14 cellular contexts compared by ENCODE assay signal in genomic region chr7:142409471-142409870, GRCh38.
A peak's percentile ranks its signal among the peaks of the same experiment; 100 is the strongest.
DNase-seq lines count a peak whose midpoint lies in the region; ATAC-seq and TF ChIP-seq lines count a peak whose summit lies in the region.
"Had no signal": no experiment of that assay in that cellular context is flagged by ENCODE, and none has a peak within 500 bp of the region (broad histone marks: within the 10 kb centered on the region; RNA-seq: fewer than 3 reads in every experiment).

No MANE protein-coding gene starts in this region.

- no peaks in the 10 kb centered on the region for H3K9me2 ChIP-seq in Loucy (replicated peaks; ENCODE audit: low read depth, low read length)

- DNase-seq in EH (ENCODE audit: low read depth) (peak; percentile 31), T-helper 17 cell (no peak), thyroid gland (no peak), NCI-H146 (lab: John Stamatoyannopoulos, UW) (no peak), GF-D8 (lab: John Stamatoyannopoulos, UW) (no peak)
- no peak for DNase-seq in stimulated activated naive CD8-positive, alpha-beta T cell treated with anti-CD3 and anti-CD28 coated beads, Interleukin-15, amount 100 ng/mL, for 72 hours
- DNase-seq: BE2C; CD4-positive, alpha-beta memory T cell; DMS153; DMS79 treated with DMSO at 0.1 percent for 48 hours; HCEC 1CT had no signal

- H3K27ac ChIP-seq in thyroid gland: no peak overlapping the region
- H3K27ac ChIP-seq: C4-2B, HL-60 had no signal

- no peaks in the 10 kb centered on the region for H3K79me2 ChIP-seq in Loucy (ENCODE audit: insufficient read depth, low read length)

- H3K4me1 ChIP-seq in Loucy (ENCODE audit: insufficient read depth, low read length, poor library complexity, severe bottlenecking): peaks cover 41% of the 10 kb centered on the region
- no peaks in the 10 kb centered on the region for H3K4me1 ChIP-seq in thyroid gland
- H3K4me1 ChIP-seq: BE2C had no signal

- ATAC-seq in T-helper 17 cell: no peak
- no peak for ATAC-seq in stimulated activated naive CD8-positive, alpha-beta T cell treated with anti-CD3 and anti-CD28 coated beads, Interleukin-15, amount 100 ng/mL, for 72 hours

- intact Hi-C loops in thyroid gland (cut with DNase I): no loop called here

- peak overlapping the region; percentile 14 for H3K27ac Mint-ChIP-seq in T-helper 17 cell
- H3K27ac Mint-ChIP-seq in stimulated activated naive CD8-positive, alpha-beta T cell treated with anti-CD3 and anti-CD28 coated beads, Interleukin-15, amount 100 ng/mL, for 72 hours: peak overlapping the region in 1 of 2 donors; percentile 54
- H3K27ac Mint-ChIP-seq: CD4-positive, alpha-beta memory T cell had no signal

- no peak overlapping the region for H3K4me3 Mint-ChIP-seq in T-helper 17 cell
- H3K4me3 Mint-ChIP-seq in stimulated activated naive CD8-positive, alpha-beta T cell treated with anti-CD3 and anti-CD28 coated beads, Interleukin-15, amount 100 ng/mL, for 72 hours: no peak overlapping the region
- H3K4me3 Mint-ChIP-seq: CD4-positive, alpha-beta memory T cell had no signal

- H3K4me1 Mint-ChIP-seq in T-helper 17 cell: peaks cover 8% of the 10 kb centered on the region
- peaks cover 6% of the 10 kb centered on the region for H3K4me1 Mint-ChIP-seq in stimulated activated naive CD8-positive, alpha-beta T cell treated with anti-CD3 and anti-CD28 coated beads, Interleukin-15, amount 100 ng/mL, for 72 hours

- H3K27me3 Mint-ChIP-seq in T-helper 17 cell: peaks cover 10% of the 10 kb centered on the region
- H3K27me3 Mint-ChIP-seq in stimulated activated naive CD8-positive, alpha-beta T cell treated with anti-CD3 and anti-CD28 coated beads, Interleukin-15, amount 100 ng/mL, for 72 hours: no peaks in the 10 kb centered on the region
- H3K27me3 Mint-ChIP-seq: CD4-positive, alpha-beta memory T cell had no signal

- H3K9me3 ChIP-seq in Loucy (ENCODE audit: insufficient read depth, low read depth, low read length): no peaks in the 10 kb centered on the region
- H3K9me3 ChIP-seq in T-helper 17 cell (ENCODE audit: control insufficient read depth, low read length, poor library complexity, severe bottlenecking): no peaks in the 10 kb centered on the region
- H3K9me3 ChIP-seq in thyroid gland: no peaks in the 10 kb centered on the region
- H3K9me3 ChIP-seq: BE2C had no signal

- TF ChIP-seq CTCF in Loucy (conservative IDR thresholded peaks at IDR 0.05; ENCODE audit: low read length): no peak
- TF ChIP-seq CTCF in thyroid gland (IDR thresholded peaks at IDR 0.05): no peak

- H3K9ac ChIP-seq in Loucy (ENCODE audit: low read depth, low read length, poor library complexity, severe bottlenecking): peak overlapping the region; percentile 27

- H3K4me3 ChIP-seq in Loucy (ENCODE audit: low read length, poor library complexity, severe bottlenecking) (no peak overlapping the region), thyroid gland (replicated peaks in 1 of 3) (no peak overlapping the region)

- no peak for TF ChIP-seq POLR2A in thyroid gland (IDR thresholded peaks at IDR 0.05)

- no peaks in the 10 kb centered on the region for H3K36me3 Mint-ChIP-seq in T-helper 17 cell (ENCODE audit: low read depth)
- H3K36me3 Mint-ChIP-seq: CD4-positive, alpha-beta memory T cell had no signal

- no peak overlapping the region for H3K4me2 ChIP-seq in Loucy (ENCODE audit: low read depth, low read length, poor library complexity, severe bottlenecking)

- no peaks in the 10 kb centered on the region for H3K9me3 Mint-ChIP-seq in stimulated activated naive CD8-positive, alpha-beta T cell treated with anti-CD3 and anti-CD28 coated beads, Interleukin-15, amount 100 ng/mL, for 72 hours

- no peaks in the 10 kb centered on the region for H3K36me3 ChIP-seq in Loucy (ENCODE audit: insufficient read depth, low read length)
- H3K36me3 ChIP-seq in thyroid gland: no peaks in the 10 kb centered on the region
- H3K36me3 ChIP-seq: BE2C had no signal

- H4K20me1 ChIP-seq in Loucy (ENCODE audit: insufficient read depth, low read length, poor library complexity, severe bottlenecking): no peaks in the 10 kb centered on the region

- H3K27me3 ChIP-seq in Loucy (ENCODE audit: insufficient read depth, low read length, poor library complexity, severe bottlenecking) (no peaks in the 10 kb centered on the region), thyroid gland (no peaks in the 10 kb centered on the region)
- H3K27me3 ChIP-seq: BE2C had no signal

- no peaks in the 10 kb centered on the region for H3F3A ChIP-seq in Loucy (ENCODE audit: low read depth)

- peak overlapping the region; percentile 50; the same call in 1 of the 2 replicates for H2AFZ ChIP-seq in Loucy (ENCODE audit: low read length)
